In the genomic region with DNA sequence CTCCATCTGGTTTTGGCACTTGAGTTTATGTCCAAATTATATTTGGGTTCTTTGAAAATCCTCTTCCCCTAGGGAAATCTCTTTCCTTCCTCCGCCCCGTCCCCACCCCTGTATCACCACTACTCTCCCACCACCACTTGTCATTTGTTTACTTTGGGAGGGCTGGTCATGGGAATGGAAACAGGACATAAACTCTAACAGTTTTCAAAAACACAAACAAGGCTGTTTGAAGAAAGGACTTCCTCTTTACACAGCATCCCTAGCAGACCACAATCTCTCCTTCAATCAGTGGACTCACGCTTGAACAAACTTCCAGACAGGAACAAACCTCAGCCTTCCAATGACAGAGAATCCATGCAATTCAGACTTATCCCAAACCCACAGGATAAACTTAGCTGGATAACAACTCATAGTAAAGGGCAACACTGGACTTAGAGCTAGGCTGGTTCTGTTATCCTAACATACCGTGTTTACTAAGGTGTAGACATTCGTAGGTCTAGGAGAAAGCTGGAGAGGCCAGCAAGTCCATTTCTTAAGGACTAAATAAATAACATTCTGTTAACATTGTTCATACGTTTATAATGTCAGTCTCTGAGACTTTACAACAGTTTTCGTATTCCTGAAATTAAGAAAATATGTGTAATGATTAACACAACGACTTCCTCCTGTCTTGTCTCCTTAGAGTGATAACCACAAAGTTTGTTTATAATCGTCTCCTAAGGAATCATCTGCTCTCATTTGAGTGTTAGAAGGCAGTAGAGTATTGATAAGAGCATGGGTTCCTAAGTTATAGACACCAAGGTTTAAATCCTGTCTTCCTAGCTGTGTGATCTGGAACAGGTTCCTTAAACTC, we compare ENCODE assay signal across 1 cellular context.
TF ChIP-seq lines count a peak whose summit lies in the region.

No MANE protein-coding gene starts in this region.

TF ChIP-seq in GM12878, 131 proteins besides CTCF, POLR2A, EP300 and RAD21:
- TF ChIP-seq, protein P1, sequence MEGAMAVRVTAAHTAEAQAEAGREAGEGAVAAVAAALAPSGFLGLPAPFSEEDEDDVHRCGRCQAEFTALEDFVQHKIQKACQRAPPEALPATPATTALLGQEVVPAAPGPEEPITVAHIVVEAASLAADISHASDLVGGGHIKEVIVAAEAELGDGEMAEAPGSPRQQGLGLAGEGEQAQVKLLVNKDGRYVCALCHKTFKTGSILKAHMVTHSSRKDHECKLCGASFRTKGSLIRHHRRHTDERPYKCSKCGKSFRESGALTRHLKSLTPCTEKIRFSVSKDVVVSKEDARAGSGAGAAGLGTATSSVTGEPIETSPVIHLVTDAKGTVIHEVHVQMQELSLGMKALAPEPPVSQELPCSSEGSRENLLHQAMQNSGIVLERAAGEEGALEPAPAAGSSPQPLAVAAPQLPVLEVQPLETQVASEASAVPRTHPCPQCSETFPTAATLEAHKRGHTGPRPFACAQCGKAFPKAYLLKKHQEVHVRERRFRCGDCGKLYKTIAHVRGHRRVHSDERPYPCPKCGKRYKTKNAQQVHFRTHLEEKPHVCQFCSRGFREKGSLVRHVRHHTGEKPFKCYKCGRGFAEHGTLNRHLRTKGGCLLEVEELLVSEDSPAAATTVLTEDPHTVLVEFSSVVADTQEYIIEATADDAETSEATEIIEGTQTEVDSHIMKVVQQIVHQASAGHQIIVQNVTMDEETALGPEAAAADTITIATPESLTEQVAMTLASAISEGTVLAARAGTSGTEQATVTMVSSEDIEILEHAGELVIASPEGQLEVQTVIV (IDR thresholded peaks at IDR 0.05; ENCODE audit: borderline replicate concordance, partially characterized antibody): peak; percentile 18
- TF ChIP-seq SRF (IDR thresholded peaks at IDR 0.05; ENCODE audit: low read depth in 2 of 2, low read length in 2 of 2): no peak
